ENCODE assay signal across 24 cellular contexts in the genomic region with DNA sequence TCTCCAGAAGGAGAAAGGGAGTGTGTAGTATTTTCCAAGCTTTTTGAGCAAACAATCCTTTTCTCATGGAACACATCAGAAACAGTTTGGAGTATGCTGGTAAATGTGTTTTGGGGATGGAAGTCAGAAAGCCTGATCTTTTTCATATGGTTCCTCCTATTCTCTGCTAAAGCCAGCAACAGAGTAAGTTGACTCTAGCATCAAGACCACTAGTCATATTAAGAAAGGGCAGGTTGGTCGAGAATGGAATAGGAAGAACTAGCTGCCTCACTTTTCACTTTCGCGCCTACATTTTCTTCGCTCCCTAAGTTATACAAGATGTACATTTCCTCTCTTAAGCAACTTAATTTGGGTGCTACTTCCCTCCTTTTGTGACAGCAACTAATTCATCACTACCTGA. TPM values are rescaled to one million over a fixed set of nuclear protein-coding genes. Genes with fewer than 3 reads are reported as not detected.
DNase-seq lines count a peak whose midpoint lies in the region; ATAC-seq, FAIRE-seq and TF ChIP-seq lines count a peak whose summit lies in the region.
"Had no signal": no experiment of that assay in that cellular context is flagged by ENCODE, and none has a peak within 500 bp of the region (broad histone marks: within the 10 kb centered on the region; RNA-seq: fewer than 3 reads in every experiment).

No MANE protein-coding gene starts in this region.

- BruUV-seq in HepG2 (replicated peaks; lab: Mats Ljungman, UMichigan): TSS peak; percentile 71
- TSS peak; percentile 65 for BruUV-seq in PC-3 (replicated peaks; lab: Mats Ljungman, UMichigan)

- 94% methylated on average over 4 of the region's 4 CpGs for WGBS in HepG2 (ENCODE audit: low lambda C conversion rate)
- WGBS in right lobe of liver (ENCODE audit: insufficient coverage, low coverage, low lambda C conversion rate, missing lambda C conversion rate): 87% methylated on average over 4 of the region's 4 CpGs

- POLR2A ChIA-PET in HepG2 (lab: Yijun Ruan, JAX): no interaction called here
- POLR2A ChIA-PET in PC-3 (lab: Charles Lee; ENCODE audit: unreplicated experiment): no interaction called here

- no peak for FAIRE-seq in HepG2 (lab: Jason Lieb, UNC)
- FAIRE-seq: astrocyte, D721Med, RCC 7860 had no signal

- no peak overlapping the region for H3K4me3 Mint-ChIP-seq in dendritic cell treated with granulocyte-macrophage colony-stimulating factor and Interleukin-4, amounts not matched to agents 40 ng/mL and 50 ng/mL, for 4 days

- H3K4me1 ChIP-seq in HepG2 (ENCODE audit: insufficient read depth, low read length) (no peaks in the 10 kb centered on the region), right lobe of liver (no peaks in the 10 kb centered on the region), PC-3 (ENCODE audit: insufficient read depth, low read length) (peaks cover 15% of the 10 kb centered on the region)
- H3K4me1 ChIP-seq: testis had no signal

- no peak overlapping the region for H3K4me3 ChIP-seq in HepG2 (replicated peaks in 1 of 3; ENCODE audit: insufficient read depth in 1 of 3, low read depth in 2 of 3, low read length in 3 of 3)
- H3K4me3 ChIP-seq in right lobe of liver: no peak overlapping the region
- H3K4me3 ChIP-seq in PC-3 (ENCODE audit: low read length): no peak overlapping the region
- H3K4me3 ChIP-seq: testis had no signal

- H3F3A ChIP-seq in PC-3 (ENCODE audit: low read length, unreplicated experiment): peaks cover 4% of the 10 kb centered on the region

- peaks cover 43% of the 10 kb centered on the region for H3K4me1 Mint-ChIP-seq in dendritic cell treated with granulocyte-macrophage colony-stimulating factor and Interleukin-4, amounts not matched to agents 40 ng/mL and 50 ng/mL, for 4 days (ENCODE audit: low read depth)

- in situ Hi-C loops in HepG2 (cut with HindIII; ENCODE audit: extremely low pct_ligation_motif_present, low pct_unique_long_range_greater_than_20kb): no loop called here

- TF ChIP-seq EP300 in HepG2 (IDR thresholded peaks at IDR 0.05; ENCODE audit: low read depth in 2 of 2, low read length in 2 of 2) (no peak), HepG2 (CRISPR knock-in tag; IDR thresholded peaks at IDR 0.05; ENCODE audit: borderline replicate concordance) (no peak)

- H3K4me2 ChIP-seq in HepG2 (ENCODE audit: low read depth, low read length) (no peak overlapping the region), PC-3 (ENCODE audit: low read length) (no peak overlapping the region)

- H3K9me3 Mint-ChIP-seq in dendritic cell treated with granulocyte-macrophage colony-stimulating factor and Interleukin-4, amounts not matched to agents 40 ng/mL and 50 ng/mL, for 4 days: no peaks in the 10 kb centered on the region

- H3K27ac Mint-ChIP-seq in dendritic cell treated with granulocyte-macrophage colony-stimulating factor and Interleukin-4, amounts not matched to agents 40 ng/mL and 50 ng/mL, for 4 days: peak overlapping the region; percentile 75

- H3K27ac ChIP-seq in HepG2 (ENCODE audit: extremely low read length, insufficient read depth, low read length): no peak overlapping the region
- H3K27ac ChIP-seq in right lobe of liver: no peak overlapping the region
- H3K27ac ChIP-seq in PC-3 (ENCODE audit: low read length): no peak overlapping the region
- H3K27ac ChIP-seq: testis had no signal

- H3K36me3 Mint-ChIP-seq in dendritic cell treated with granulocyte-macrophage colony-stimulating factor and Interleukin-4, amounts not matched to agents 40 ng/mL and 50 ng/mL, for 4 days (ENCODE audit: low read depth): peaks cover 97% of the 10 kb centered on the region

- intact Hi-C loops in HepG2 (cut with micrococcal nuclease; ENCODE audit: unreplicated experiment) (no loop called here), right lobe of liver (cut with DNase I) (no loop called here), PC-3 (cut with micrococcal nuclease) (no loop called here)
- intact Hi-C loops in dendritic cell treated with granulocyte-macrophage colony-stimulating factor and Interleukin-4, amounts not matched to agents 40 ng/mL and 50 ng/mL, for 4 days (cut with micrococcal nuclease): no loop called here

- H3K79me2 ChIP-seq in HepG2 (ENCODE audit: insufficient read depth, low read length) (no peaks in the 10 kb centered on the region), PC-3 (ENCODE audit: low read length) (no peaks in the 10 kb centered on the region)

- H3K9ac ChIP-seq in HepG2 (ENCODE audit: insufficient read depth, low read depth, low read length): no peak overlapping the region
- H3K9ac ChIP-seq in PC-3 (ENCODE audit: low read length): no peak overlapping the region

- H3K9me3 ChIP-seq in HepG2 (ENCODE audit: low read length) (no peaks in the 10 kb centered on the region), right lobe of liver (no peaks in the 10 kb centered on the region), PC-3 (ENCODE audit: low read length) (no peaks in the 10 kb centered on the region)
- H3K9me3 ChIP-seq: testis had no signal

- DNase-seq in HepG2 (ENCODE audit: low spot score) (no peak), right lobe of liver (no peak), PC-3 (no peak), NCI-H69 (lab: John Stamatoyannopoulos, UW) (no peak), DMS79 (lab: John Stamatoyannopoulos, UW) (no peak), AG08396 (ENCODE audit: low spot score) (no peak)
- DNase-seq: activated CD4-positive, CD25-positive, alpha-beta regulatory T cell; activated gamma-delta T cell; effector memory CD4-positive, alpha-beta T cell; GDM1; HCEC 1CT; midbrain; MV-4-11; NCI-H187 treated with DMSO at 0.1 percent for 48 hours; NCI-H345; stimulated activated CD4-positive, alpha-beta T cell treated with anti-CD3 and anti-CD28 coated beads, Interleukin-12 subunit alpha, Interleukin-12 subunit beta, amount 100 ng/mL, for 4 hours; T-helper 9 cell; testis had no signal

- TF ChIP-seq POLR2A in HepG2 (IDR thresholded peaks at IDR 0.05; ENCODE audit: insufficient read depth in 1 of 2, low read depth in 2 of 2, low read length in 2 of 2) (no peak), right lobe of liver (IDR thresholded peaks at IDR 0.05) (no peak)

- CTCF ChIA-PET in HepG2 (lab: Yijun Ruan, JAX; ENCODE audit: low intra/inter-chr PET ratio, low total read pairs): no interaction called here
- CTCF ChIA-PET in PC-3 (lab: Charles Lee): no interaction called here

- H3K36me3 ChIP-seq in HepG2 (replicated peaks in 1 of 2; ENCODE audit: control insufficient read depth in 1 of 2, insufficient read depth in 2 of 2, low read length in 2 of 2) (peaks cover 24 to 81% of the 10 kb centered on the region in 2 experiments), right lobe of liver (peaks cover 5 to 68% (median 39%) of the 10 kb centered on the region in 4 donors), PC-3 (ENCODE audit: low read depth, low read length) (peaks cover 75% of the 10 kb centered on the region)

- H4K20me1 ChIP-seq in HepG2 (ENCODE audit: insufficient read depth, low read length) (no peaks in the 10 kb centered on the region), PC-3 (ENCODE audit: low read length) (peaks cover 4% of the 10 kb centered on the region; the same call in 1 of the 2 replicates)

- no peak for TF ChIP-seq RAD21 in HepG2 (CRISPR knock-in tag; IDR thresholded peaks at IDR 0.05)

- H3K27me3 Mint-ChIP-seq in dendritic cell treated with granulocyte-macrophage colony-stimulating factor and Interleukin-4, amounts not matched to agents 40 ng/mL and 50 ng/mL, for 4 days: no peaks in the 10 kb centered on the region

- ATAC-seq in HepG2 (no peak), right lobe of liver (no peak), PC-3 (no peak), HG02678 (IDR thresholded peaks at IDR 0.05; ENCODE audit: unreplicated experiment) (no peak)
- ATAC-seq: left lobe of liver had no signal

- no peak for TF ChIP-seq CTCF in HepG2 (CRISPR knock-in tag; IDR thresholded peaks at IDR 0.05)
- TF ChIP-seq CTCF in right lobe of liver (IDR thresholded peaks at IDR 0.05): no peak
- no peak for TF ChIP-seq CTCF in PC-3 (conservative IDR thresholded peaks at IDR 0.05; ENCODE audit: low read depth, low read length)

- no peaks in the 10 kb centered on the region for H3K27me3 ChIP-seq in HepG2 (ENCODE audit: control insufficient read depth in 1 of 2, insufficient read depth in 2 of 2, low read length in 2 of 2)
- H3K27me3 ChIP-seq in right lobe of liver: no peaks in the 10 kb centered on the region
- no peaks in the 10 kb centered on the region for H3K27me3 ChIP-seq in PC-3 (ENCODE audit: low read length)
- H3K27me3 ChIP-seq: testis had no signal

- no peaks in the 10 kb centered on the region for H3K9me2 ChIP-seq in PC-3 (replicated peaks; ENCODE audit: low read length)

- no peak overlapping the region for H2AFZ ChIP-seq in HepG2 (ENCODE audit: low read length)
- H2AFZ ChIP-seq in PC-3 (ENCODE audit: low read length): no peak overlapping the region

RNA-seq across cellular contexts. Expression of gene PPT1, which starts 24.0 kb away (rescaled TPM):
- 79.5 and 129 TPM in 2 replicates for total RNA-seq in HepG2 (2016; rRNA removed; fragmentation: Illumina TruSeq; extraction: Trizol)
- 9.2 and 11.5 TPM in 2 replicates for total RNA-seq in HepG2 (2016; cell fraction: cytosol; rRNA removed; fragmentation: Illumina TruSeq; extraction: Trizol; ENCODE audit: low read depth)
- total RNA-seq in HepG2 (2016; cell fraction: insoluble cytoplasmic fraction; rRNA removed; fragmentation: Illumina TruSeq; extraction: Trizol): 76.9 and 130 TPM in 2 replicates
- 47.3 and 53.7 TPM in 2 replicates for total RNA-seq in HepG2 (2016; cell fraction: membrane; rRNA removed; fragmentation: Illumina TruSeq; extraction: Trizol)
- total RNA-seq in HepG2 (2016; cell fraction: nucleus; rRNA removed; fragmentation: Illumina TruSeq; extraction: Trizol): 127 and 140 TPM in 2 replicates
- 113 and 129 TPM in 2 replicates for polyA plus RNA-seq in HepG2 (2011; rRNA removed)
- polyA plus RNA-seq in HepG2 (2011; cell fraction: cytosol; rRNA removed): 81.0 and 93.7 TPM in 2 replicates
- 24.9 and 26.4 TPM in 2 replicates for polyA plus RNA-seq in HepG2 (2011; cell fraction: nucleus; rRNA removed)
- 106 and 123 TPM in 2 replicates for polyA plus RNA-seq in HepG2 (2012)
- 17.3 and 18.8 TPM in 2 replicates for polyA plus RNA-seq in HepG2 (2016; cell fraction: cytosol; fragmentation: Illumina TruSeq; extraction: Trizol; ENCODE audit: low read depth)
- polyA plus RNA-seq in HepG2 (2016; cell fraction: insoluble cytoplasmic fraction; fragmentation: Illumina TruSeq; extraction: Trizol; ENCODE audit: low read depth): 101 TPM in 2 replicates
- polyA plus RNA-seq in HepG2 (2016; cell fraction: membrane; fragmentation: Illumina TruSeq; extraction: Trizol; ENCODE audit: low read depth): 41.9 and 44.4 TPM in 2 replicates
- 202 and 210 TPM in 2 replicates for polyA plus RNA-seq in HepG2 (2016; cell fraction: nucleus; fragmentation: Illumina TruSeq; extraction: Trizol; ENCODE audit: insufficient read depth, low read depth)
- polyA minus RNA-seq in HepG2 (2011; rRNA and poly(A)+ RNA removed; ENCODE audit: low replicate concordance): 107 and 205 TPM in 2 replicates
- 54.3 and 56.6 TPM in 2 replicates for polyA minus RNA-seq in HepG2 (2011; cell fraction: cytosol; rRNA and poly(A)+ RNA removed)
- polyA minus RNA-seq in HepG2 (2011; cell fraction: nucleus; rRNA and poly(A)+ RNA removed): 25.0 and 25.7 TPM in 2 replicates
- total RNA-seq in right lobe of liver: 10 to 100 TPM; 16.5 to 47.8 (median 33.1) TPM
- 63.9 and 72.9 TPM in 2 replicates for total RNA-seq in PC-3 (2014; rRNA removed)

RNA-seq across cellular contexts. Expression of gene CAP1, which starts 32.5 kb away (rescaled TPM):
- total RNA-seq in HepG2 (2016; rRNA removed; fragmentation: Illumina TruSeq; extraction: Trizol) (174 and 228 TPM in 2 replicates), right lobe of liver (100 to 1,000 TPM in 5 of 6 experiments, 10 to 100 TPM in 1; 93.1 to 152 (median 128) TPM), PC-3 (2014; rRNA removed) (214 and 243 TPM in 2 replicates)
- total RNA-seq in HepG2 (2016; cell fraction: cytosol; rRNA removed; fragmentation: Illumina TruSeq; extraction: Trizol; ENCODE audit: low read depth): 20.2 and 22.6 TPM in 2 replicates
- total RNA-seq in HepG2 (2016; cell fraction: insoluble cytoplasmic fraction; rRNA removed; fragmentation: Illumina TruSeq; extraction: Trizol): 168 and 225 TPM in 2 replicates
- 60.4 and 63.8 TPM in 2 replicates for total RNA-seq in HepG2 (2016; cell fraction: membrane; rRNA removed; fragmentation: Illumina TruSeq; extraction: Trizol)
- 78.4 and 78.5 TPM in 2 replicates for total RNA-seq in HepG2 (2016; cell fraction: nucleus; rRNA removed; fragmentation: Illumina TruSeq; extraction: Trizol)
- 166 and 195 TPM in 2 replicates for polyA plus RNA-seq in HepG2 (2011; rRNA removed)
- 133 and 166 TPM in 2 replicates for polyA plus RNA-seq in HepG2 (2011; cell fraction: cytosol; rRNA removed)
- 60.0 and 61.0 TPM in 2 replicates for polyA plus RNA-seq in HepG2 (2011; cell fraction: nucleus; rRNA removed)
- 141 and 150 TPM in 2 replicates for polyA plus RNA-seq in HepG2 (2012)
- 19.7 and 20.6 TPM in 2 replicates for polyA plus RNA-seq in HepG2 (2016; cell fraction: cytosol; fragmentation: Illumina TruSeq; extraction: Trizol; ENCODE audit: low read depth)
- polyA plus RNA-seq in HepG2 (2016; cell fraction: insoluble cytoplasmic fraction; fragmentation: Illumina TruSeq; extraction: Trizol; ENCODE audit: low read depth): 216 and 228 TPM in 2 replicates
- 43.3 and 46.3 TPM in 2 replicates for polyA plus RNA-seq in HepG2 (2016; cell fraction: membrane; fragmentation: Illumina TruSeq; extraction: Trizol; ENCODE audit: low read depth)
- 84.0 and 90.0 TPM in 2 replicates for polyA plus RNA-seq in HepG2 (2016; cell fraction: nucleus; fragmentation: Illumina TruSeq; extraction: Trizol; ENCODE audit: insufficient read depth, low read depth)
- polyA minus RNA-seq in HepG2 (2011; rRNA and poly(A)+ RNA removed; ENCODE audit: low replicate concordance): 144 and 148 TPM in 2 replicates
- polyA minus RNA-seq in HepG2 (2011; cell fraction: cytosol; rRNA and poly(A)+ RNA removed): 105 and 109 TPM in 2 replicates
- polyA minus RNA-seq in HepG2 (2011; cell fraction: nucleus; rRNA and poly(A)+ RNA removed): 77.9 and 90.9 TPM in 2 replicates
